In genomic region chr5:158695595-158696330, GRCh38 we compare ENCODE assay signal across 8 cellular contexts.
DNase-seq lines count a peak whose midpoint lies in the region; ATAC-seq lines count a peak whose summit lies in the region.

No MANE protein-coding gene starts in this region.

- no peaks in the 10 kb centered on the region for H3K36me3 ChIP-seq in NT2/D1 (ENCODE audit: insufficient read depth, insufficient read length, low read length)

- no peaks in the 10 kb centered on the region for H3K4me1 ChIP-seq in NT2/D1 (ENCODE audit: insufficient read depth, insufficient read length)

- H3K27me3 Mint-ChIP-seq in naive thymus-derived CD8-positive, alpha-beta T cell: no peaks in the 10 kb centered on the region
- no peaks in the 10 kb centered on the region for H3K27me3 Mint-ChIP-seq in stimulated activated naive B cell treated with anti-CD40 and anti-IgM and Interleukin-4, amounts not matched to agents 10 μg/mL and 1 μg/mL and 100 μg/mL, for 72 hours

- DNase-seq in COLO668 (lab: John Stamatoyannopoulos, UW; ENCODE audit: unreplicated experiment) (peak; percentile 20), NT2/D1 (ENCODE audit: low read depth, low spot score) (peak; percentile 70)
- peak; percentile 86 for DNase-seq in activated CD8-positive, alpha-beta memory T cell treated with anti-CD3 and anti-CD28 coated beads, Interleukin-2, amount 50 U/mL, for 48 hours
- DNase-seq in naive thymus-derived CD8-positive, alpha-beta T cell: peak; percentile 31 to 79 (median 64)
- peak; percentile 84 for DNase-seq in stimulated activated naive B cell treated with anti-CD40 and anti-IgM and Interleukin-4, amounts not matched to agents 10 μg/mL and 1 μg/mL and 100 μg/mL, for 72 hours

- H3K9ac ChIP-seq in NT2/D1 (ENCODE audit: insufficient read length, low read depth): no peak overlapping the region

- H3K9me3 Mint-ChIP-seq in naive thymus-derived CD8-positive, alpha-beta T cell: no peaks in the 10 kb centered on the region
- H3K9me3 Mint-ChIP-seq in stimulated activated naive B cell treated with anti-CD40 and anti-IgM and Interleukin-4, amounts not matched to agents 10 μg/mL and 1 μg/mL and 100 μg/mL, for 72 hours: no peaks in the 10 kb centered on the region

- H3K36me3 Mint-ChIP-seq in naive thymus-derived CD8-positive, alpha-beta T cell: no peaks in the 10 kb centered on the region
- H3K36me3 Mint-ChIP-seq in stimulated activated naive B cell treated with anti-CD40 and anti-IgM and Interleukin-4, amounts not matched to agents 10 μg/mL and 1 μg/mL and 100 μg/mL, for 72 hours: peaks cover 12 to 20% of the 10 kb centered on the region in 2 donors

- ATAC-seq in GM19455 (IDR thresholded peaks at IDR 0.05; ENCODE audit: unreplicated experiment): peak; percentile 80
- ATAC-seq in HG03558 (IDR thresholded peaks at IDR 0.05; ENCODE audit: extremely low read depth, unreplicated experiment): peak; percentile 67
- peak; percentile 81 for ATAC-seq in esophagus mucosa
- peak; percentile 78 for ATAC-seq in naive thymus-derived CD8-positive, alpha-beta T cell
- peak; percentile 97 to 98 for ATAC-seq in stimulated activated naive B cell treated with anti-CD40 and anti-IgM and Interleukin-4, amounts not matched to agents 10 μg/mL and 1 μg/mL and 100 μg/mL, for 72 hours (replicated peaks)

- H3K4me1 Mint-ChIP-seq in naive thymus-derived CD8-positive, alpha-beta T cell: peaks cover 3 to 13% (median 4%) of the 10 kb centered on the region in 4 donors
- H3K4me1 Mint-ChIP-seq in stimulated activated naive B cell treated with anti-CD40 and anti-IgM and Interleukin-4, amounts not matched to agents 10 μg/mL and 1 μg/mL and 100 μg/mL, for 72 hours: peaks cover 10 to 33% of the 10 kb centered on the region in 2 donors

- peak overlapping the region in 9 of 10 donors; percentile 9 to 76 (median 38) for H3K4me3 Mint-ChIP-seq in naive thymus-derived CD8-positive, alpha-beta T cell
- H3K4me3 Mint-ChIP-seq in stimulated activated naive B cell treated with anti-CD40 and anti-IgM and Interleukin-4, amounts not matched to agents 10 μg/mL and 1 μg/mL and 100 μg/mL, for 72 hours: peak overlapping the region; percentile 26 to 44

- no peaks in the 10 kb centered on the region for H3K27me3 ChIP-seq in NT2/D1 (ENCODE audit: insufficient read depth, insufficient read length)

- H3K27ac Mint-ChIP-seq in naive thymus-derived CD8-positive, alpha-beta T cell: peak overlapping the region in 1 of 10 donors; percentile 2
- H3K27ac Mint-ChIP-seq in stimulated activated naive B cell treated with anti-CD40 and anti-IgM and Interleukin-4, amounts not matched to agents 10 μg/mL and 1 μg/mL and 100 μg/mL, for 72 hours: peak overlapping the region; percentile 53

- POLR2A ChIA-PET in naive thymus-derived CD8-positive, alpha-beta T cell (lab: Charles Lee): interaction anchor here (0.6 to 1.8 kb wide), 4 partner anchors 404 to 521 kb away, joined by 3 to 14 read pairs (median 4); partner anchors contain the start of gene EBF1

- no peak overlapping the region for H3K4me3 ChIP-seq in NT2/D1 (ENCODE audit: insufficient read length, low read depth)

- no peaks in the 10 kb centered on the region for H3K9me3 ChIP-seq in NT2/D1 (ENCODE audit: insufficient read depth, low read length)

Comparison
In these comparisons a context has a peak if more than half of its experiments do, and no peak if none do; other contexts are left out.
1. DNase-seq: peak in every context shown above with its lines; median percentile 86 in activated CD8-positive, alpha-beta memory T cell treated with anti-CD3 and anti-CD28 coated beads, Interleukin-2, amount 50 U/mL, for 48 hours; 84 in stimulated activated naive B cell treated with anti-CD40 and anti-IgM and Interleukin-4, amounts not matched to agents 10 μg/mL and 1 μg/mL and 100 μg/mL, for 72 hours; 70 in NT2/D1; 64 in naive thymus-derived CD8-positive, alpha-beta T cell; 20 in COLO668.